ENCODE assay signal across 11 cellular contexts in genomic region chr2:215883799-215884198, GRCh38.
DNase-seq lines count a peak whose midpoint lies in the region; ATAC-seq, FAIRE-seq and TF ChIP-seq lines count a peak whose summit lies in the region.
"Had no signal": no experiment of that assay in that cellular context is flagged by ENCODE, and none has a peak within 500 bp of the region (broad histone marks: within the 10 kb centered on the region; RNA-seq: fewer than 3 reads in every experiment).

No MANE protein-coding gene starts in this region.

- no peaks in the 10 kb centered on the region for H3K4me1 ChIP-seq in small intestine (ENCODE audit: control insufficient read depth in 2 of 2, insufficient read depth in 1 of 2, low read depth in 1 of 2, low read length in 1 of 2)

- H3K27me3 Mint-ChIP-seq in activated T-helper 1 cell treated with anti-CD3 and anti-CD28 coated beads, Interleukin-12 subunit alpha, Interleukin-12 subunit beta, Interleukin-2, Interleukin-4 antibody, amounts not matched to agents 30 ng/mL and 10 ng/mL and 1 ng/mL, durations not matched to agents 14 hours and 24 hours and 36 hours (ENCODE audit: insufficient read depth) = peaks cover 2% of the 10 kb centered on the region

- H3K36me3 Mint-ChIP-seq in activated T-helper 1 cell treated with anti-CD3 and anti-CD28 coated beads, Interleukin-12 subunit alpha, Interleukin-12 subunit beta, Interleukin-2, Interleukin-4 antibody, amounts not matched to agents 30 ng/mL and 10 ng/mL and 1 ng/mL, durations not matched to agents 14 hours and 24 hours and 36 hours (ENCODE audit: low read depth) = no peaks in the 10 kb centered on the region

- no peak overlapping the region for H3K27ac Mint-ChIP-seq in activated T-helper 1 cell treated with anti-CD3 and anti-CD28 coated beads, Interleukin-12 subunit alpha, Interleukin-12 subunit beta, Interleukin-2, Interleukin-4 antibody, amounts not matched to agents 30 ng/mL and 10 ng/mL and 1 ng/mL, durations not matched to agents 14 hours and 24 hours and 36 hours
- H3K27ac Mint-ChIP-seq: naive thymus-derived CD8-positive, alpha-beta T cell had no signal

- H3K9me3 Mint-ChIP-seq in activated T-helper 1 cell treated with anti-CD3 and anti-CD28 coated beads, Interleukin-12 subunit alpha, Interleukin-12 subunit beta, Interleukin-2, Interleukin-4 antibody, amounts not matched to agents 30 ng/mL and 10 ng/mL and 1 ng/mL, durations not matched to agents 14 hours and 24 hours and 36 hours = no peaks in the 10 kb centered on the region
- H3K9me3 Mint-ChIP-seq: naive thymus-derived CD8-positive, alpha-beta T cell had no signal

- ATAC-seq in GM19455 (IDR thresholded peaks at IDR 0.05; ENCODE audit: unreplicated experiment) (peak; percentile 56), HG02870 (IDR thresholded peaks at IDR 0.05; ENCODE audit: unreplicated experiment) (peak; percentile 57), HG03565 (IDR thresholded peaks at IDR 0.05; ENCODE audit: unreplicated experiment) (peak; percentile 72)
- ATAC-seq: naive thymus-derived CD8-positive, alpha-beta T cell had no signal

- no peak for TF ChIP-seq CTCF in GM10266 (IDR thresholded peaks at IDR 0.05; ENCODE audit: control insufficient read depth, insufficient read depth, low read depth, missing control alignments)

- no peak overlapping the region for H3K27ac ChIP-seq in small intestine (ENCODE audit: low read depth in 1 of 2, low read length in 1 of 2)

- H3K9me3 ChIP-seq in small intestine (ENCODE audit: control insufficient read depth, low read depth) = no peaks in the 10 kb centered on the region

- DNase-seq in GM10266 (ENCODE audit: extremely low spot score) (peak; percentile 7), COR-L47 (lab: John Stamatoyannopoulos, UW) (no peak), small intestine (no peak)
- DNase-seq in activated T-helper 1 cell treated with anti-CD3 and anti-CD28 coated beads, Interleukin-12 subunit alpha, Interleukin-12 subunit beta, Interleukin-2, Interleukin-4 antibody, amounts not matched to agents 30 ng/mL and 10 ng/mL and 1 ng/mL, durations not matched to agents 14 hours and 24 hours and 36 hours (ENCODE audit: low spot score) = no peak
- DNase-seq in activated effector memory CD4-positive, alpha-beta T cell treated with anti-CD3 and anti-CD28 coated beads, Interleukin-2, amount 50 U/mL, for 16 hours = no peak
- DNase-seq: activated naive CD4-positive, alpha-beta T cell treated with anti-CD3 and anti-CD28 coated beads, Interleukin-2, amount 50 U/mL, for 16 hours; naive thymus-derived CD8-positive, alpha-beta T cell had no signal

- no peak overlapping the region for H3K4me3 ChIP-seq in small intestine (ENCODE audit: low read depth in 1 of 2, low read length in 2 of 2)

- no peak overlapping the region for H3K4me3 Mint-ChIP-seq in activated T-helper 1 cell treated with anti-CD3 and anti-CD28 coated beads, Interleukin-12 subunit alpha, Interleukin-12 subunit beta, Interleukin-2, Interleukin-4 antibody, amounts not matched to agents 30 ng/mL and 10 ng/mL and 1 ng/mL, durations not matched to agents 14 hours and 24 hours and 36 hours
- H3K4me3 Mint-ChIP-seq: naive thymus-derived CD8-positive, alpha-beta T cell had no signal

- no peaks in the 10 kb centered on the region for H3K4me1 Mint-ChIP-seq in activated T-helper 1 cell treated with anti-CD3 and anti-CD28 coated beads, Interleukin-12 subunit alpha, Interleukin-12 subunit beta, Interleukin-2, Interleukin-4 antibody, amounts not matched to agents 30 ng/mL and 10 ng/mL and 1 ng/mL, durations not matched to agents 14 hours and 24 hours and 36 hours (ENCODE audit: low read depth)
- H3K4me1 Mint-ChIP-seq: naive thymus-derived CD8-positive, alpha-beta T cell had no signal

- FAIRE-seq in small intestine (lab: Jason Lieb, UNC) = no peak
- FAIRE-seq: A204.1 had no signal

- H3K27me3 ChIP-seq in small intestine (ENCODE audit: control insufficient read depth in 2 of 2, insufficient read depth in 2 of 2, low read length in 2 of 2) = no peaks in the 10 kb centered on the region

- H3K36me3 ChIP-seq in small intestine (ENCODE audit: control insufficient read depth in 2 of 2, insufficient read depth in 2 of 2, low read length in 2 of 2) = no peaks in the 10 kb centered on the region

- intact Hi-C loops in activated T-helper 1 cell treated with anti-CD3 and anti-CD28 coated beads, Interleukin-12 subunit alpha, Interleukin-12 subunit beta, Interleukin-2, Interleukin-4 antibody, amounts not matched to agents 30 ng/mL and 10 ng/mL and 1 ng/mL, durations not matched to agents 14 hours and 24 hours and 36 hours (cut with micrococcal nuclease) = no loop called here
